In genomic region chr9:78598120-78598519, GRCh38 we compare ENCODE assay signal across 24 cellular contexts.
"Had no signal": no experiment of that assay in that cellular context is flagged by ENCODE, and none has a peak within 500 bp of the region (broad histone marks: within the 10 kb centered on the region; RNA-seq: fewer than 3 reads in every experiment).

No MANE protein-coding gene starts in this region.

- H3K27ac Mint-ChIP-seq: memory B cell; mesothelial cell of epicardium; naive B cell; natural killer cell treated with Interleukin-12 subunit alpha and Interleukin-12 subunit beta and Interleukin-15 and Interleukin-18, amount 100 ng/mL, for 72 hours; stimulated activated naive CD8-positive, alpha-beta T cell treated with anti-CD3 and anti-CD28 coated beads, Interleukin-15, amount 100 ng/mL, for 72 hours had no signal

- H3K27me3 ChIP-seq: suprapubic skin, transverse colon, vagina had no signal

- DNase-seq: effector memory CD4-positive, alpha-beta T cell; erythroblast; hypothalamus; left ventricle myocardium superior; mucosa of descending colon; naive B cell; pancreas; retina; right lobe of liver; small intestine; stimulated activated CD4-positive, alpha-beta T cell treated with anti-CD3 and anti-CD28 coated beads, Interleukin-1b, Interleukin-23, amount 100 ng/mL, for 48 hours; stimulated activated CD4-positive, alpha-beta T cell treated with anti-CD3 and anti-CD28 coated beads, Interleukin-4, amount 100 ng/mL, for 1 hour; stimulated activated CD8-positive, alpha-beta memory T cell treated with anti-CD3 and anti-CD28 coated beads, Interleukin-4, amount 100 ng/mL, for 48 hours; stimulated activated naive CD4-positive, alpha-beta T cell; stimulated activated naive CD8-positive, alpha-beta T cell treated with anti-CD3 and anti-CD28 coated beads, Interleukin-15, amount 100 ng/mL, for 72 hours; transverse colon had no signal

- ATAC-seq: left ventricle myocardium superior; mucosa of descending colon; natural killer cell treated with Interleukin-12 subunit alpha and Interleukin-12 subunit beta and Interleukin-15 and Interleukin-18, amount 100 ng/mL, for 72 hours; pancreas; right lobe of liver; stimulated activated naive CD8-positive, alpha-beta T cell treated with anti-CD3 and anti-CD28 coated beads, Interleukin-15, amount 100 ng/mL, for 72 hours had no signal

- H3K9me3 ChIP-seq: mucosa of descending colon, neutrophil, pancreas, right lobe of liver, suprapubic skin, transverse colon, vagina had no signal

- H3K4me1 ChIP-seq: pancreas, right lobe of liver, suprapubic skin, transverse colon, vagina had no signal

- H3K36me3 ChIP-seq: neutrophil, pancreas, right lobe of liver, suprapubic skin, transverse colon, vagina had no signal

- H3K4me3 Mint-ChIP-seq: memory B cell; mesothelial cell of epicardium; naive B cell; natural killer cell treated with Interleukin-12 subunit alpha and Interleukin-12 subunit beta and Interleukin-15 and Interleukin-18, amount 100 ng/mL, for 72 hours; neural crest cell; stimulated activated naive CD8-positive, alpha-beta T cell treated with anti-CD3 and anti-CD28 coated beads, Interleukin-15, amount 100 ng/mL, for 72 hours had no signal

- H3K36me3 Mint-ChIP-seq: memory B cell; mesothelial cell of epicardium; naive B cell; natural killer cell treated with Interleukin-12 subunit alpha and Interleukin-12 subunit beta and Interleukin-15 and Interleukin-18, amount 100 ng/mL, for 72 hours had no signal

- H3K4me1 Mint-ChIP-seq: naive B cell; stimulated activated naive CD8-positive, alpha-beta T cell treated with anti-CD3 and anti-CD28 coated beads, Interleukin-15, amount 100 ng/mL, for 72 hours had no signal

- H3K27ac ChIP-seq: neutrophil, pancreas, right lobe of liver, suprapubic skin, transverse colon, vagina had no signal

- H3K9me3 Mint-ChIP-seq: memory B cell; natural killer cell treated with Interleukin-12 subunit alpha and Interleukin-12 subunit beta and Interleukin-15 and Interleukin-18, amount 100 ng/mL, for 72 hours; stimulated activated naive CD8-positive, alpha-beta T cell treated with anti-CD3 and anti-CD28 coated beads, Interleukin-15, amount 100 ng/mL, for 72 hours had no signal

- H3K4me3 ChIP-seq: lung, mucosa of descending colon, pancreas, right lobe of liver, suprapubic skin, transverse colon, vagina had no signal
